Comparison of ENCODE assay signal across 8 cellular contexts in the genomic region with DNA sequence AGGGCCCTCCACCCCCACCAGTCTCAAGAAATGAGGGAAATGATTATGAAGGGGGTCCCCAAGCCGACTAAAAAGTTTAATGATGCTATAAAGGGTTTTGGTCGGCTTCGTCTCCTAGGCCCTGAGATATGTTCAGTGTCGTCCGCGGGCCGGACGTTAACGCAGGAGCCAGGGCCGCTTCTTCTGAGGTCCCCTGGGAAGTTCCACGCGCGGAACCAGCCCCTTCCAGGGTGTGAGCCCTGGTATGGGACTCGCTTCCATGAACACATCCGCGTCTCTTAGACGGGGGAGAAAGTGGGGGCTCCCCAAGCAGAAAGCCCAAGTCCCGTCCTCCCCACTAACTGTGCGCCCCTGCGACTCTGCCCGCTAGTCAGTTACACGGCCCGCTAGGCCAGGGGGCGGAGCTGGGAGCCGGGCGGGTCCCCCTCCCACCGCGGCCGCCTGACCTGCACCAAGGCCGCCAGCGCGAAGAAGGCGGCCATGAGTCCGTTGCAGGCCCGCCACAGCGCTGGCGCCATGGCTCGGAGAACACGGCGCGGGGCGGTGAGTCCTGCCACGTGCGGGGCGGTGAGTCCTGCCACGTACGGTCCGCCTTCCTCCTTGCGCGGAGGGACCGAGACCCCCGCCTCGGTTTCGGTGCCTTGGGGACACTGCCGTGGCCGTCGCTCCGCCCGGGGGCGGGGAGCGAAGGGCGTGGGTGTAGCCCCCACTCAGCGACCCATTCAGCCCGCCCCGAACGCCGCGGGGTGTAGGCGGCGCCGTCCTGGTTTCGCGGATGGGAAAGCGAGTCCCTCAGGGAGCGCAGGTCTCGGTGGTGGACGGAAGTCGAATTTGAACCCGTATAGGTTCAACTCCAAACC. TPM values are rescaled to one million over a fixed set of nuclear protein-coding genes. Genes with fewer than 3 reads are reported as not detected.
DNase-seq lines count a peak whose midpoint lies in the region; ATAC-seq lines count a peak whose summit lies in the region.

Gene TMEM220 (minus strand): TSS at position 690 of the 860 bp plus-strand sequence. CDS start 172 bp downstream, at position 518.

- peak within 1 kb of the TSS; percentile 93 for H3K4me3 Mint-ChIP-seq in activated T-helper 1 cell treated with anti-CD3 and anti-CD28 coated beads, Interleukin-12 subunit alpha, Interleukin-12 subunit beta, Interleukin-2, Interleukin-4 antibody, amounts not matched to agents 30 ng/mL and 10 ng/mL and 1 ng/mL, durations not matched to agents 14 hours and 24 hours and 36 hours
- peak within 1 kb of the TSS; percentile 79 to 99 (median 94) for H3K4me3 Mint-ChIP-seq in naive B cell

- peak; percentile 72 for ATAC-seq in GM21619 (IDR thresholded peaks at IDR 0.05; ENCODE audit: unreplicated experiment)
- peak; percentile 78 to 84 for ATAC-seq in naive B cell (ENCODE audit: low read depth in 2 of 2)

- H3K36me3 Mint-ChIP-seq in activated T-helper 1 cell treated with anti-CD3 and anti-CD28 coated beads, Interleukin-12 subunit alpha, Interleukin-12 subunit beta, Interleukin-2, Interleukin-4 antibody, amounts not matched to agents 30 ng/mL and 10 ng/mL and 1 ng/mL, durations not matched to agents 14 hours and 24 hours and 36 hours (ENCODE audit: low read depth), result peaks cover 1% of the 10 kb centered on the region
- H3K36me3 Mint-ChIP-seq in naive B cell, result peaks cover 0 to 6% of the 10 kb centered on the region in 2 donors

- peaks cover 15% of the 10 kb centered on the region for H3K27me3 Mint-ChIP-seq in activated T-helper 1 cell treated with anti-CD3 and anti-CD28 coated beads, Interleukin-12 subunit alpha, Interleukin-12 subunit beta, Interleukin-2, Interleukin-4 antibody, amounts not matched to agents 30 ng/mL and 10 ng/mL and 1 ng/mL, durations not matched to agents 14 hours and 24 hours and 36 hours (ENCODE audit: insufficient read depth)
- no peaks in the 10 kb centered on the region for H3K27me3 Mint-ChIP-seq in naive B cell

- H3K4me1 Mint-ChIP-seq in activated T-helper 1 cell treated with anti-CD3 and anti-CD28 coated beads, Interleukin-12 subunit alpha, Interleukin-12 subunit beta, Interleukin-2, Interleukin-4 antibody, amounts not matched to agents 30 ng/mL and 10 ng/mL and 1 ng/mL, durations not matched to agents 14 hours and 24 hours and 36 hours (ENCODE audit: low read depth), result peaks cover 13% of the 10 kb centered on the region
- H3K4me1 Mint-ChIP-seq in naive B cell, result peaks cover 11 to 23% (median 21%) of the 10 kb centered on the region in 3 donors

- H3K27ac Mint-ChIP-seq in activated T-helper 1 cell treated with anti-CD3 and anti-CD28 coated beads, Interleukin-12 subunit alpha, Interleukin-12 subunit beta, Interleukin-2, Interleukin-4 antibody, amounts not matched to agents 30 ng/mL and 10 ng/mL and 1 ng/mL, durations not matched to agents 14 hours and 24 hours and 36 hours, result peak within 1 kb of the TSS; percentile 61
- H3K27ac Mint-ChIP-seq in naive B cell, result peak within 1 kb of the TSS; percentile 67 to 99 (median 88)

- DNase-seq in DMS114 treated with DMSO at 0.1 percent for 48 hours (lab: John Stamatoyannopoulos, UW; ENCODE audit: unreplicated experiment) (peak; percentile 21), NCI-H1105 (lab: John Stamatoyannopoulos, UW) (peak; percentile 57), fibroblast of peridontal ligament (ENCODE audit: extremely low read depth) (peak; percentile 66), naive B cell (peak; percentile 55), stromal cell of bone marrow (ENCODE audit: low read depth) (peak; percentile 54), LoVo (ENCODE audit: low spot score) (no peak)
- peak; percentile 10 for DNase-seq in activated T-helper 1 cell treated with anti-CD3 and anti-CD28 coated beads, Interleukin-12 subunit alpha, Interleukin-12 subunit beta, Interleukin-2, Interleukin-4 antibody, amounts not matched to agents 30 ng/mL and 10 ng/mL and 1 ng/mL, durations not matched to agents 14 hours and 24 hours and 36 hours (ENCODE audit: low spot score)

- H3K9me3 Mint-ChIP-seq in activated T-helper 1 cell treated with anti-CD3 and anti-CD28 coated beads, Interleukin-12 subunit alpha, Interleukin-12 subunit beta, Interleukin-2, Interleukin-4 antibody, amounts not matched to agents 30 ng/mL and 10 ng/mL and 1 ng/mL, durations not matched to agents 14 hours and 24 hours and 36 hours, result no peaks in the 10 kb centered on the region
- no peaks in the 10 kb centered on the region for H3K9me3 Mint-ChIP-seq in naive B cell

- intact Hi-C loops in activated T-helper 1 cell treated with anti-CD3 and anti-CD28 coated beads, Interleukin-12 subunit alpha, Interleukin-12 subunit beta, Interleukin-2, Interleukin-4 antibody, amounts not matched to agents 30 ng/mL and 10 ng/mL and 1 ng/mL, durations not matched to agents 14 hours and 24 hours and 36 hours (cut with micrococcal nuclease), result loop anchor here (1.0 to 5.0 kb wide), 2 partner anchors 32 to 82 kb away; partner anchors contain the start of genes ADPRM and SCO1

RNA-seq across cellular contexts. Expression of gene TMEM220, which starts in this region (rescaled TPM):
- total RNA-seq in activated T-helper 1 cell treated with anti-CD3 and anti-CD28 coated beads, Interleukin-12 subunit alpha, Interleukin-12 subunit beta, Interleukin-2, Interleukin-4 antibody, amounts not matched to agents 30 ng/mL and 10 ng/mL and 1 ng/mL, durations not matched to agents 14 hours and 24 hours and 36 hours, result 0.98 and 1.3 TPM in 2 replicates
- 10 to 100 TPM in 5 of 6 donors, 1 to 10 TPM in 1; 3.5 to 23.8 (median 17.1) TPM for polyA plus RNA-seq in naive B cell (ENCODE audit: low read depth in 6 of 6)
